Comparison of ENCODE assay signal across 1 cellular context in genomic region chr17:50663812-50664374, GRCh38.
TF ChIP-seq lines count a peak whose summit lies in the region.

No MANE protein-coding gene starts in this region.

TF ChIP-seq in HepG2, 621 proteins besides CTCF, POLR2A, EP300 and RAD21 (continued from another document and continues in another):
- TF ChIP-seq KDM6A (CRISPR knock-in tag; IDR thresholded peaks at IDR 0.05; ENCODE audit: low read depth) = no peak
- no peak for TF ChIP-seq ZNF879 (CRISPR knock-in tag; IDR thresholded peaks at IDR 0.05)
- no peak for TF ChIP-seq THRA (CRISPR knock-in tag; IDR thresholded peaks at IDR 0.05; ENCODE audit: borderline replicate concordance)
- no peak for TF ChIP-seq RELA (CRISPR knock-in tag; IDR thresholded peaks at IDR 0.05)
- no peak for TF ChIP-seq ZNF17 (CRISPR knock-in tag; IDR thresholded peaks at IDR 0.05)
- peak; percentile 82 for TF ChIP-seq ARID5B (CRISPR knock-in tag; IDR thresholded peaks at IDR 0.05)
- TF ChIP-seq ZMYM3 (CRISPR knock-in tag; IDR thresholded peaks at IDR 0.05) = peak; percentile 15; the same call in 1 of the 2 replicates
- TF ChIP-seq ZNF878 (CRISPR knock-in tag; IDR thresholded peaks at IDR 0.05) = no peak
- no peak for TF ChIP-seq ZBTB40 (IDR thresholded peaks at IDR 0.05)
- TF ChIP-seq ZBTB40 (CRISPR knock-in tag; IDR thresholded peaks at IDR 0.05) = no peak
- TF ChIP-seq ZNF282 (IDR thresholded peaks at IDR 0.05; ENCODE audit: partially characterized antibody) = no peak
- no peak for TF ChIP-seq ATF6 (CRISPR knock-in tag; conservative IDR thresholded peaks at IDR 0.05)
- no peak for TF ChIP-seq SKIL (CRISPR knock-in tag; IDR thresholded peaks at IDR 0.05; ENCODE audit: borderline replicate concordance)
- no peak for TF ChIP-seq NFE2 (CRISPR knock-in tag; IDR thresholded peaks at IDR 0.05)
- TF ChIP-seq POLR2AphosphoS5 (IDR thresholded peaks at IDR 0.05; ENCODE audit: low read depth, low read length) = no peak
- TF ChIP-seq ONECUT2 (CRISPR knock-in tag; IDR thresholded peaks at IDR 0.05) = no peak
- no peak for TF ChIP-seq CBX1 (IDR thresholded peaks at IDR 0.05; ENCODE audit: low read depth)
- TF ChIP-seq NR2F1 (CRISPR knock-in tag; IDR thresholded peaks at IDR 0.05) = peak in 1 of 2 experiments; percentile 84; a peak in 2 of 4 replicates
- TF ChIP-seq RARG (CRISPR knock-in tag; IDR thresholded peaks at IDR 0.05; ENCODE audit: low read depth) = no peak
- TF ChIP-seq NCOA1 (CRISPR knock-in tag; IDR thresholded peaks at IDR 0.05) = no peak
- no peak for TF ChIP-seq ZNF777 (CRISPR knock-in tag; IDR thresholded peaks at IDR 0.05)
- no peak for TF ChIP-seq ZKSCAN5 (CRISPR knock-in tag; IDR thresholded peaks at IDR 0.05)
- TF ChIP-seq ZNF577 (CRISPR knock-in tag; IDR thresholded peaks at IDR 0.05; ENCODE audit: borderline replicate concordance, low read depth) = no peak
- 0 out of 2 replicates have a peak, but pooled peaks have one; percentile 4 for TF ChIP-seq KDM2A (CRISPR knock-in tag; IDR thresholded peaks at IDR 0.05; ENCODE audit: borderline replicate concordance, low read depth)
- no peak for TF ChIP-seq HINFP (CRISPR knock-in tag; IDR thresholded peaks at IDR 0.05; ENCODE audit: low read depth)
- TF ChIP-seq TERF1 (CRISPR knock-in tag; IDR thresholded peaks at IDR 0.05) = no peak
- TF ChIP-seq GLMP (CRISPR knock-in tag; IDR thresholded peaks at IDR 0.05; ENCODE audit: borderline replicate concordance) = no peak
- TF ChIP-seq GPN1 (CRISPR knock-in tag; IDR thresholded peaks at IDR 0.05; ENCODE audit: borderline replicate concordance) = no peak
- no peak for TF ChIP-seq ZNF614 (CRISPR knock-in tag; IDR thresholded peaks at IDR 0.05; ENCODE audit: borderline replicate concordance)
- 0 out of 2 replicates have a peak, but pooled peaks have one; percentile 17 for TF ChIP-seq DZIP1 (CRISPR knock-in tag; IDR thresholded peaks at IDR 0.05)
